9 cellular contexts compared by ENCODE assay signal in the genomic region with DNA sequence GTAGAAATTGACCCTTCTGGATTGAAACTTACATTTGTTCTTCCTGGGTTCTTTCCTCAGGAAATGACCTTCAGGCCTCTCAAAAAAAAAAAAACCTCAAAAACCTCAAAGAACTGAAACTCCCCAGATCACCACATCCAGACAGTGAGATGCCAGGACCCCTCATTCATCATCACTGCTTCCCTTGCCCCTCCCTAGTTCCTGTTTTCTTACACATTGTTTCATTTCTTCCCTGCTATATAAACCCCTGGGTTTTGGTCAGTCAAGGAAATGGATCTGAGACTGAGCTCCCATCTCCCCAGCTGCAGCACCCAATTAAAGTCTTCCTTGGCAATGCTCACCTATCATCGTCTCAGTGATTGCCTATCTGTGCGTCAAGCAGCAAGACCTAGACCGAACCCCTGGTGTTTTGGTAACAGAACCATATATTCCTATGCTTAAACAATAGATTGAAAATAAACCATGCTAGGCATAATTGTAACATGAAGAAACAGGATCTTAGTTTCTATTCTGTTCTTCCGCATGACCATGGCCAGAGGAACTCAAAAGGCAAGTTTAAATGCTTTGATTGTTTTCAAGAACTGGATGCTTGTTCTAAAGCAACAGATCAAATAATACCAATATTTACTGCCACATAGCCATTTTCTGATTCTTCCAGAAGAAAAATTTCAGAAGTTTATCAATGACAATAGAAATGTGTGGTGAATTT.
DNase-seq lines count a peak whose midpoint lies in the region; TF ChIP-seq lines count a peak whose summit lies in the region.
"Had no signal": no experiment of that assay in that cellular context is flagged by ENCODE, and none has a peak within 500 bp of the region (broad histone marks: within the 10 kb centered on the region; RNA-seq: fewer than 3 reads in every experiment).

No MANE protein-coding gene starts in this region.

- no peaks in the 10 kb centered on the region for H3K9me3 Mint-ChIP-seq in Calu3 (ENCODE audit: low read depth, unreplicated experiment)
- H3K9me3 Mint-ChIP-seq in activated CD4-positive, alpha-beta memory T cell treated with anti-CD3 and anti-CD28 coated beads for 36 hours: no peaks in the 10 kb centered on the region

- H3K27me3 Mint-ChIP-seq in Calu3 (ENCODE audit: unreplicated experiment): no peaks in the 10 kb centered on the region
- peaks cover 2% of the 10 kb centered on the region for H3K27me3 Mint-ChIP-seq in activated CD4-positive, alpha-beta memory T cell treated with anti-CD3 and anti-CD28 coated beads for 36 hours

- intact Hi-C loops in Calu3 (cut with micrococcal nuclease; ENCODE audit: unreplicated experiment): no loop called here
- intact Hi-C loops in activated CD4-positive, alpha-beta memory T cell treated with anti-CD3 and anti-CD28 coated beads for 36 hours (cut with micrococcal nuclease): loop anchor here (2.0 to 5.0 kb wide), 3 partner anchors 15 to 267 kb away; no protein-coding TSS in a partner anchor

- BruUV-seq in Calu3 (replicated peaks; lab: Mats Ljungman, UMichigan): no TSS peak

- DNase-seq in Calu3: no peak
- peak; percentile 16 to 51 for DNase-seq in Kasumi-1 (lab: John Stamatoyannopoulos, UW)
- DNase-seq in activated CD4-positive, alpha-beta memory T cell treated with anti-CD3 and anti-CD28 coated beads for 36 hours: no peak
- DNase-seq in kidney tubule cell (ENCODE audit: low spot score): peak; percentile 66
- DNase-seq in C1 segment of cervical spinal cord (lab: John Stamatoyannopoulos, UW): no peak
- DNase-seq in NCI-H446 (lab: John Stamatoyannopoulos, UW): no peak
- DNase-seq in stimulated activated naive CD4-positive, alpha-beta T cell (lab: John Stamatoyannopoulos, UW): no peak
- DNase-seq in COR-L47 (lab: John Stamatoyannopoulos, UW): no peak
- DNase-seq: NCI-H187 treated with DMSO at 0.1 percent for 48 hours had no signal

- no peaks in the 10 kb centered on the region for H3K36me3 Mint-ChIP-seq in Calu3 (ENCODE audit: insufficient read depth, unreplicated experiment)
- H3K36me3 Mint-ChIP-seq in activated CD4-positive, alpha-beta memory T cell treated with anti-CD3 and anti-CD28 coated beads for 36 hours: peaks cover 4% of the 10 kb centered on the region

- H3K27ac Mint-ChIP-seq in Calu3 (ENCODE audit: unreplicated experiment): peak overlapping the region; percentile 64
- H3K27ac Mint-ChIP-seq in activated CD4-positive, alpha-beta memory T cell treated with anti-CD3 and anti-CD28 coated beads for 36 hours: peak overlapping the region; percentile 26

- TF ChIP-seq CTCF in Calu3 (IDR thresholded peaks at IDR 0.05; ENCODE audit: unreplicated experiment): no peak

- H3K4me1 Mint-ChIP-seq in Calu3 (ENCODE audit: low read depth, unreplicated experiment): peaks cover 33% of the 10 kb centered on the region
- H3K4me1 Mint-ChIP-seq in activated CD4-positive, alpha-beta memory T cell treated with anti-CD3 and anti-CD28 coated beads for 36 hours (ENCODE audit: low read depth): peaks cover 55% of the 10 kb centered on the region

- CTCF ChIA-PET in Calu3 (lab: Charles Lee): interaction anchor here (1.2 kb wide), 1 partner anchor 91 kb away, joined by 6 read pairs; no protein-coding TSS in a partner anchor
- CTCF ChIA-PET in activated CD4-positive, alpha-beta memory T cell treated with anti-CD3 and anti-CD28 coated beads for 36 hours (lab: Charles Lee): no interaction called here

- POLR2A ChIA-PET in activated CD4-positive, alpha-beta memory T cell treated with anti-CD3 and anti-CD28 coated beads for 36 hours (lab: Charles Lee): no interaction called here

- H3K4me3 Mint-ChIP-seq in Calu3 (ENCODE audit: low read depth, unreplicated experiment): no peak overlapping the region
- peak overlapping the region; percentile 10 for H3K4me3 Mint-ChIP-seq in activated CD4-positive, alpha-beta memory T cell treated with anti-CD3 and anti-CD28 coated beads for 36 hours

Comparison
In these comparisons a context has a peak if more than half of its experiments do, and no peak if none do; other contexts are left out.
1. DNase-seq: peak in Kasumi-1 (2 of 2) and kidney tubule cell (single experiment); none in Calu3 (single experiment), activated CD4-positive, alpha-beta memory T cell treated with anti-CD3 and anti-CD28 coated beads for 36 hours (single experiment), C1 segment of cervical spinal cord (0 of 14), NCI-H446 (0 of 2), stimulated activated naive CD4-positive, alpha-beta T cell (0 of 6) and COR-L47 (single experiment).